Comparison of ENCODE assay signal across 8 cellular contexts in genomic region chr3:168467085-168467714, GRCh38.
DNase-seq lines count a peak whose midpoint lies in the region; ATAC-seq and TF ChIP-seq lines count a peak whose summit lies in the region.

No MANE protein-coding gene starts in this region.

- CTCF ChIA-PET in BJ (lab: Yijun Ruan, JAX): no interaction called here

- TF ChIP-seq POLR2A in uterus (IDR thresholded peaks at IDR 0.05): no peak

- H3K27me3 ChIP-seq in BJ (ENCODE audit: control insufficient read depth, insufficient read depth, low read length) (no peaks in the 10 kb centered on the region), uterus (no peaks in the 10 kb centered on the region)

- intact Hi-C loops in posterior vena cava (cut with DNase I) (no loop called here), uterus (cut with DNase I; ENCODE audit: low total_unique reads) (no loop called here)

- peak; percentile 46 for TF ChIP-seq CTCF in BJ (IDR thresholded peaks at IDR 0.05; ENCODE audit: insufficient read depth, low read depth, low read length)
- no peak for TF ChIP-seq CTCF in uterus (IDR thresholded peaks at IDR 0.05)

- H3K36me3 ChIP-seq in BJ (ENCODE audit: control insufficient read depth, insufficient read depth, low read length): no peaks in the 10 kb centered on the region
- no peaks in the 10 kb centered on the region for H3K36me3 ChIP-seq in uterus

- POLR2A ChIA-PET in BJ (lab: Charles Lee): no interaction called here

- no peaks in the 10 kb centered on the region for H3K4me1 ChIP-seq in uterus

- H3K27ac ChIP-seq in uterus: no peak overlapping the region

- peak; percentile 4 for DNase-seq in BJ (ENCODE audit: low read depth)
- peak; percentile 39 for DNase-seq in RPMI8226
- peak; percentile 22 to 48 for DNase-seq in hippocampal formation (lab: John Stamatoyannopoulos, UW)
- no peak for DNase-seq in posterior vena cava (ENCODE audit: low spot score)
- no peak for DNase-seq in uterus
- DNase-seq in GM19238 (ENCODE audit: insufficient read length, low spot score): no peak

- no peaks in the 10 kb centered on the region for H3K9me3 ChIP-seq in uterus

- no peak overlapping the region for H3K4me3 ChIP-seq in BJ (ENCODE audit: low read depth, low read length)
- H3K4me3 ChIP-seq in uterus: no peak overlapping the region

- ATAC-seq in GM19395 (IDR thresholded peaks at IDR 0.05; ENCODE audit: unreplicated experiment) (peak; percentile 81), HG03354 (IDR thresholded peaks at IDR 0.05; ENCODE audit: poor library complexity, severe bottlenecking, unreplicated experiment) (peak; percentile 84)

Comparison
In these comparisons a context has a peak if more than half of its experiments do, and no peak if none do; other contexts are left out.
1. DNase-seq: peak in BJ (single experiment), RPMI8226 (single experiment) and hippocampal formation (2 of 2); none in posterior vena cava (single experiment), uterus (0 of 2) and GM19238 (single experiment).